Comparison of ENCODE assay signal across 23 cellular contexts in the genomic region with DNA sequence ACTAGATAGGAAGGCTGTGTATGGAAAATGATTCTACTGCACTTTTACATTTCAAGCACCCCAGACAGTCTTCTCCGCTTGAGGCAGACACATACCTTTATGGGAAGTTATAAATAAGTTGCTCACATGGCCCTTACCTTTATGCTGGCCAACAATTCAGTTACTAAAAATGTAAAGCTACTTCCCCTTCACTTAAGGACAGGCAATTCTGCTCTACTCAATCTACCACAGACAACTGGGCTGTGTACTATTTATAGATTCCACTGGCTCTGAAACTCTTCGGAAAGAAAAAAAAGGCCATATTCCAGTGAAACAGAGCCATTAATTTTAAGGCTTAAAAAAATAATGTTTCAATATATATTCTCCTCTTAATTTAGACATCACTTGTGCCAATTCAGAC. TPM values are rescaled to one million over a fixed set of nuclear protein-coding genes. Genes with fewer than 3 reads are reported as not detected.
A peak's percentile ranks its signal among the peaks of the same experiment; 100 is the strongest.
DNase-seq lines count a peak whose midpoint lies in the region; ATAC-seq, FAIRE-seq and TF ChIP-seq lines count a peak whose summit lies in the region.
"Had no signal": no experiment of that assay in that cellular context is flagged by ENCODE, and none has a peak within 500 bp of the region (broad histone marks: within the 10 kb centered on the region; RNA-seq: fewer than 3 reads in every experiment).

No MANE protein-coding gene starts in this region.

- H3K9me3 Mint-ChIP-seq in astrocyte (ENCODE audit: unreplicated experiment), result no peaks in the 10 kb centered on the region

- no peaks in the 10 kb centered on the region for H3K36me3 Mint-ChIP-seq in astrocyte (ENCODE audit: low read depth, unreplicated experiment)
- H3K36me3 Mint-ChIP-seq: CD14-positive monocyte; CD8-positive, alpha-beta memory T cell had no signal

- no peaks in the 10 kb centered on the region for H3K27me3 ChIP-seq in astrocyte (ENCODE audit: insufficient read depth, low read length)
- H3K27me3 ChIP-seq: BE2C had no signal

- H4K20me1 ChIP-seq in astrocyte (ENCODE audit: insufficient read depth, low read length), result no peaks in the 10 kb centered on the region

- H3K79me2 ChIP-seq in astrocyte (ENCODE audit: insufficient read depth, low read length), result no peaks in the 10 kb centered on the region

- peak; percentile 49 for ATAC-seq in left colon

- DNase-seq in DMS 273 (lab: John Stamatoyannopoulos, UW; ENCODE audit: unreplicated experiment) (peak; percentile 27), DMS 273 treated with DMSO at 0.1 percent for 48 hours (lab: John Stamatoyannopoulos, UW) (no peak), Kasumi-1 (lab: John Stamatoyannopoulos, UW) (peak; percentile 0 to 7), astrocyte (ENCODE audit: low read depth) (no peak), left colon (no peak), NCI-H1092 treated with DMSO at 0.1 percent for 48 hours (lab: John Stamatoyannopoulos, UW) (no peak), NCI-H2029 (lab: John Stamatoyannopoulos, UW) (no peak), NCI-H82 (lab: John Stamatoyannopoulos, UW) (no peak)
- DNase-seq: ACHN; BE2C; CD8-positive, alpha-beta memory T cell; DMS153; DND-41; H7; NCI-H1105; NCI-H146; NCI-H1930; NCI-H446 treated with DMSO at 0.1 percent for 48 hours; NCI-H526; SK-N-SH had no signal

- no peak overlapping the region for H3K4me3 Mint-ChIP-seq in astrocyte (ENCODE audit: unreplicated experiment)
- H3K4me3 Mint-ChIP-seq: CD14-positive monocyte; CD8-positive, alpha-beta memory T cell had no signal

- H2AFZ ChIP-seq in astrocyte (ENCODE audit: low read depth, low read length), result no peak overlapping the region

- H3K9me3 ChIP-seq in astrocyte (ENCODE audit: insufficient read depth, low read depth, low read length), result no peaks in the 10 kb centered on the region
- H3K9me3 ChIP-seq: BE2C, SK-N-SH had no signal

- no peak overlapping the region for H3K9ac ChIP-seq in astrocyte (ENCODE audit: low read length)
- H3K9ac ChIP-seq: SK-N-SH had no signal

- no peaks in the 10 kb centered on the region for H3K27me3 Mint-ChIP-seq in astrocyte (ENCODE audit: low read depth, unreplicated experiment)
- H3K27me3 Mint-ChIP-seq: CD8-positive, alpha-beta memory T cell had no signal

- no peak for TF ChIP-seq CTCF in astrocyte (IDR thresholded peaks at IDR 0.05; ENCODE audit: insufficient read depth, low read depth, low read length)

- no peaks in the 10 kb centered on the region for H3K36me3 ChIP-seq in astrocyte (ENCODE audit: insufficient read depth, low read length)
- H3K36me3 ChIP-seq: BE2C had no signal

- H3K4me3 ChIP-seq in astrocyte (ENCODE audit: insufficient read depth, low read depth, low read length), result no peak overlapping the region

- H3K4me1 Mint-ChIP-seq in astrocyte (ENCODE audit: low read depth, unreplicated experiment), result peaks cover 48% of the 10 kb centered on the region
- H3K4me1 Mint-ChIP-seq: CD14-positive monocyte; CD8-positive, alpha-beta memory T cell had no signal

- H3K4me2 ChIP-seq in astrocyte (ENCODE audit: low read length), result no peak overlapping the region
- H3K4me2 ChIP-seq: SK-N-SH had no signal

- no peak overlapping the region for H3K27ac ChIP-seq in astrocyte (ENCODE audit: low read depth, low read length)
- H3K27ac ChIP-seq: 22Rv1 had no signal

- peaks cover 16% of the 10 kb centered on the region for H3K4me1 ChIP-seq in astrocyte (ENCODE audit: insufficient read depth, low read length)
- H3K4me1 ChIP-seq: BE2C had no signal

- H3K27ac Mint-ChIP-seq in astrocyte (ENCODE audit: unreplicated experiment), result peak overlapping the region; percentile 36
- H3K27ac Mint-ChIP-seq: CD14-positive monocyte; CD8-positive, alpha-beta memory T cell had no signal

- intact Hi-C loops in left colon (cut with DNase I, micrococcal nuclease), result no loop called here

- no peak for FAIRE-seq in astrocyte (lab: Jason Lieb, UNC)

RNA-seq across cellular contexts. Expression of a gene that starts 59.4 kb away (rescaled TPM):
- total RNA-seq in astrocyte (19.1 and 22.2 TPM in 2 replicates), left colon (1 to 10 TPM in 1 of 2 donors, under 1 TPM in 1; 0.47 to 1.3 TPM)
- total RNA-seq: CD8-positive, alpha-beta memory T cell; HT-29 had no signal

Comparison
In these comparisons a context has a peak if more than half of its experiments do, and no peak if none do; other contexts are left out.
1. DNase-seq: peak in DMS 273 (single experiment) and Kasumi-1 (2 of 2); none in DMS 273 treated with DMSO at 0.1 percent for 48 hours (single experiment), astrocyte (single experiment), left colon (0 of 2), NCI-H1092 treated with DMSO at 0.1 percent for 48 hours (single experiment), NCI-H2029 (single experiment) and NCI-H82 (single experiment).